In the genomic region with DNA sequence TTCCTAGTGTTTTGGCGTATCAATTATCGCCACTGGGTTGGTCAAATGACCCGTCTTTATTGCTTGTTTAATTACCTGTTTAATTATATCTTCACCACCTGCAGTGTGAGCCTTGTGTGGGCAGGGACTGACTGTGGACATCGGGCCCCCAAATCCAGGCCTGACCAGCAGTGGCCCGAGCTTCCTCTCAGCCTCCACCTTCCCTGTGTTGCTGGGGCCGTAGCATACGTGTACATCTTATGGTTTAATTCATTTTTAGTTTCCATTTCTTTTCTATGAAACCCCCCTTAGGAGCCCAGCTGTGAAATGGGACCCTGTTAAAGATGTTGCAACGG, we compare ENCODE assay signal across 15 cellular contexts. TPM values are rescaled to one million over a fixed set of nuclear protein-coding genes. Genes with fewer than 3 reads are reported as not detected.
DNase-seq lines count a peak whose midpoint lies in the region; TF ChIP-seq lines count a peak whose summit lies in the region.
"Had no signal": no experiment of that assay in that cellular context is flagged by ENCODE, and none has a peak within 500 bp of the region (broad histone marks: within the 10 kb centered on the region; RNA-seq: fewer than 3 reads in every experiment).

No MANE protein-coding gene starts in this region.

- H3K27me3 ChIP-seq in Caco-2 (replicated peaks; ENCODE audit: control insufficient read depth, insufficient read depth, low read length): no peaks in the 10 kb centered on the region
- H3K27me3 ChIP-seq in dorsolateral prefrontal cortex: no peaks in the 10 kb centered on the region
- H3K27me3 ChIP-seq in osteoblast (ENCODE audit: insufficient read depth, low read length): peaks cover 48% of the 10 kb centered on the region
- no peaks in the 10 kb centered on the region for H3K27me3 ChIP-seq in hepatocyte
- H3K27me3 ChIP-seq in ovary: no peaks in the 10 kb centered on the region

- intact Hi-C loops in Caco-2 (cut with micrococcal nuclease; ENCODE audit: unreplicated experiment): no loop called here
- intact Hi-C loops in dorsolateral prefrontal cortex (cut with DNase I): no loop called here
- intact Hi-C loops in ovary (cut with DNase I): no loop called here

- peak overlapping the region; percentile 64 for H3K4me3 Mint-ChIP-seq in T-helper 2 cell treated with Interferon-gamma antibody and Interleukin-4, amounts not matched to agents 5 μg/mL and 100 μg/mL, for 36 hours
- H3K4me3 Mint-ChIP-seq in Caco-2 (ENCODE audit: unreplicated experiment): peak overlapping the region; percentile 64
- H3K4me3 Mint-ChIP-seq in activated CD4-positive, alpha-beta memory T cell treated with anti-CD3 and anti-CD28 coated beads, Interleukin-2, amount 10 ng/mL, durations not matched to agents 7 days and 5 days: no peak overlapping the region
- H3K4me3 Mint-ChIP-seq: HFFc6 had no signal

- no peak for TF ChIP-seq CTCF in Caco-2 (IDR thresholded peaks at IDR 0.05; ENCODE audit: insufficient read depth in 1 of 2, low read depth in 1 of 2, low read length in 1 of 2, severe bottlenecking in 1 of 2, unreplicated experiment in 1 of 2)
- TF ChIP-seq CTCF in dorsolateral prefrontal cortex (IDR thresholded peaks at IDR 0.05 in 54 of 56, conservative IDR thresholded peaks at IDR 0.05 in 2 of 56; ENCODE audit: low read depth in 1 of 56, partially characterized antibody in 56 of 56): no peak
- no peak for TF ChIP-seq CTCF in osteoblast (IDR thresholded peaks at IDR 0.05; ENCODE audit: extremely low read depth, low read depth, low read length)
- no peak for TF ChIP-seq CTCF in hepatocyte (IDR thresholded peaks at IDR 0.05; ENCODE audit: poor library complexity)
- TF ChIP-seq CTCF in ovary (IDR thresholded peaks at IDR 0.05): no peak

- 97% methylated on average over 8 of the region's 8 CpGs for WGBS in hepatocyte (ENCODE audit: low lambda C conversion rate, missing lambda C conversion rate)
- whole genome bisulfite sequencing in ovary, 3 donors: 83 to 86% (median 84%) methylated on average over 8 of the region's 8 CpGs

- H3K36me3 Mint-ChIP-seq in T-helper 2 cell treated with Interferon-gamma antibody and Interleukin-4, amounts not matched to agents 5 μg/mL and 100 μg/mL, for 36 hours (ENCODE audit: low read depth): peaks cover 7% of the 10 kb centered on the region
- no peaks in the 10 kb centered on the region for H3K36me3 Mint-ChIP-seq in Caco-2 (ENCODE audit: insufficient read depth, unreplicated experiment)
- peaks cover 15% of the 10 kb centered on the region for H3K36me3 Mint-ChIP-seq in activated CD4-positive, alpha-beta memory T cell treated with anti-CD3 and anti-CD28 coated beads, Interleukin-2, amount 10 ng/mL, durations not matched to agents 7 days and 5 days (ENCODE audit: low read depth)

- H4K20me1 ChIP-seq in osteoblast (ENCODE audit: insufficient read depth, low read length) (peaks cover 6% of the 10 kb centered on the region), hepatocyte (ENCODE audit: insufficient read depth, poor library complexity, severe bottlenecking) (no peaks in the 10 kb centered on the region)

- H3K27ac ChIP-seq in dorsolateral prefrontal cortex (peak overlapping the region; percentile 78 to 100 (median 98)), osteoblast (ENCODE audit: low read depth, low read length) (no peak overlapping the region), hepatocyte (no peak overlapping the region), ovary (no peak overlapping the region)

- BruUV-seq in Caco-2 (replicated peaks; lab: Mats Ljungman, UMichigan): no TSS peak

- H2AFZ ChIP-seq in osteoblast (ENCODE audit: low read length): no peak overlapping the region
- no peak overlapping the region for H2AFZ ChIP-seq in hepatocyte

- peaks cover 13% of the 10 kb centered on the region for H3K4me1 Mint-ChIP-seq in T-helper 2 cell treated with Interferon-gamma antibody and Interleukin-4, amounts not matched to agents 5 μg/mL and 100 μg/mL, for 36 hours (ENCODE audit: low read depth)
- H3K4me1 Mint-ChIP-seq in Caco-2 (ENCODE audit: low read depth, unreplicated experiment): no peaks in the 10 kb centered on the region
- peaks cover 19% of the 10 kb centered on the region for H3K4me1 Mint-ChIP-seq in activated CD4-positive, alpha-beta memory T cell treated with anti-CD3 and anti-CD28 coated beads, Interleukin-2, amount 10 ng/mL, durations not matched to agents 7 days and 5 days

- POLR2A ChIA-PET in Caco-2 (lab: Charles Lee): no interaction called here
- POLR2A ChIA-PET in activated CD4-positive, alpha-beta memory T cell treated with anti-CD3 and anti-CD28 coated beads, Interleukin-2, amount 10 ng/mL, durations not matched to agents 7 days and 5 days (lab: Charles Lee): interaction anchor here (1.2 to 1.3 kb wide), 2 partner anchors 10 to 32 kb away, joined by 3 to 6 read pairs; a partner anchor contains a TSS

- peaks cover 7% of the 10 kb centered on the region for H3K27me3 Mint-ChIP-seq in T-helper 2 cell treated with Interferon-gamma antibody and Interleukin-4, amounts not matched to agents 5 μg/mL and 100 μg/mL, for 36 hours (ENCODE audit: low read depth)
- H3K27me3 Mint-ChIP-seq in Caco-2 (ENCODE audit: insufficient read depth, unreplicated experiment): peaks cover 5% of the 10 kb centered on the region
- peaks cover 7% of the 10 kb centered on the region for H3K27me3 Mint-ChIP-seq in activated CD4-positive, alpha-beta memory T cell treated with anti-CD3 and anti-CD28 coated beads, Interleukin-2, amount 10 ng/mL, durations not matched to agents 7 days and 5 days

- H3K9me3 ChIP-seq in Caco-2 (no peaks in the 10 kb centered on the region), osteoblast (ENCODE audit: low read depth, low read length) (peaks cover 4% of the 10 kb centered on the region), hepatocyte (ENCODE audit: low read depth) (no peaks in the 10 kb centered on the region), ovary (no peaks in the 10 kb centered on the region)
- H3K9me3 ChIP-seq: tibial artery had no signal

- no peak overlapping the region for H3K27ac Mint-ChIP-seq in T-helper 2 cell treated with Interferon-gamma antibody and Interleukin-4, amounts not matched to agents 5 μg/mL and 100 μg/mL, for 36 hours
- no peak overlapping the region for H3K27ac Mint-ChIP-seq in Caco-2 (ENCODE audit: unreplicated experiment)
- no peak overlapping the region for H3K27ac Mint-ChIP-seq in activated CD4-positive, alpha-beta memory T cell treated with anti-CD3 and anti-CD28 coated beads, Interleukin-2, amount 10 ng/mL, durations not matched to agents 7 days and 5 days
- H3K27ac Mint-ChIP-seq: HFFc6 had no signal

- CTCF ChIA-PET in Caco-2 (lab: Charles Lee): no interaction called here
- CTCF ChIA-PET in activated CD4-positive, alpha-beta memory T cell treated with anti-CD3 and anti-CD28 coated beads, Interleukin-2, amount 10 ng/mL, durations not matched to agents 7 days and 5 days (lab: Charles Lee): interaction anchor here (0.5 kb wide), 1 partner anchor 1689 kb away, joined by 3 read pairs; no protein-coding TSS in a partner anchor

- H3K9me2 ChIP-seq in hepatocyte (replicated peaks; ENCODE audit: insufficient read depth): no peaks in the 10 kb centered on the region

- TF ChIP-seq EP300 in ovary (IDR thresholded peaks at IDR 0.05): no peak

- no peak overlapping the region for H3K4me2 ChIP-seq in osteoblast (ENCODE audit: insufficient read depth, low read length)
- H3K4me2 ChIP-seq in hepatocyte: no peak overlapping the region

- peaks cover 10% of the 10 kb centered on the region; the same call in 1 of the 2 replicates for H3K4me1 ChIP-seq in Caco-2
- H3K4me1 ChIP-seq in osteoblast (ENCODE audit: insufficient read depth, low read length): peaks cover 7% of the 10 kb centered on the region
- H3K4me1 ChIP-seq in hepatocyte (ENCODE audit: insufficient read depth): peaks cover 18% of the 10 kb centered on the region
- H3K4me1 ChIP-seq in ovary (ENCODE audit: insufficient read depth): peaks cover 15% of the 10 kb centered on the region

- H3K9me3 Mint-ChIP-seq in T-helper 2 cell treated with Interferon-gamma antibody and Interleukin-4, amounts not matched to agents 5 μg/mL and 100 μg/mL, for 36 hours: no peaks in the 10 kb centered on the region
- H3K9me3 Mint-ChIP-seq in Caco-2 (ENCODE audit: unreplicated experiment): no peaks in the 10 kb centered on the region
- no peaks in the 10 kb centered on the region for H3K9me3 Mint-ChIP-seq in activated CD4-positive, alpha-beta memory T cell treated with anti-CD3 and anti-CD28 coated beads, Interleukin-2, amount 10 ng/mL, durations not matched to agents 7 days and 5 days

- DNase-seq in T-helper 2 cell treated with Interferon-gamma antibody and Interleukin-4, amounts not matched to agents 5 μg/mL and 100 μg/mL, for 36 hours (ENCODE audit: low spot score): no peak
- DNase-seq in T-helper 2 cell (no peak), Caco-2 (no peak), dorsolateral prefrontal cortex (no peak), osteoblast (ENCODE audit: insufficient read length, low spot score, missing footprints) (peak; percentile 48), hepatocyte (ENCODE audit: low spot score) (no peak), ovary (no peak)
- DNase-seq in activated CD4-positive, alpha-beta memory T cell treated with anti-CD3 and anti-CD28 coated beads, Interleukin-2, amount 10 ng/mL, durations not matched to agents 7 days and 5 days: no peak
- DNase-seq: 8988T, HFFc6, NCI-H1048, NCI-H2171, tibial artery had no signal

- H3K79me2 ChIP-seq in osteoblast (ENCODE audit: insufficient read depth, low read length): peaks cover 13% of the 10 kb centered on the region
- peaks cover 21% of the 10 kb centered on the region for H3K79me2 ChIP-seq in hepatocyte

- H3K36me3 ChIP-seq in Caco-2 (ENCODE audit: control insufficient read depth, insufficient read depth, low read length) (no peaks in the 10 kb centered on the region), osteoblast (ENCODE audit: insufficient read depth, low read length) (no peaks in the 10 kb centered on the region), hepatocyte (replicated peaks; ENCODE audit: insufficient read depth, low read depth) (no peaks in the 10 kb centered on the region), ovary (no peaks in the 10 kb centered on the region)

- TF ChIP-seq POLR2A in ovary (IDR thresholded peaks at IDR 0.05): no peak

- no peak overlapping the region for H3K4me3 ChIP-seq in Caco-2 (ENCODE audit: low read depth, low read length)
- H3K4me3 ChIP-seq in dorsolateral prefrontal cortex: peak overlapping the region in 31 of 59 donors; percentile 11 to 96 (median 90)
- H3K4me3 ChIP-seq in osteoblast (ENCODE audit: insufficient read depth, low read length): no peak overlapping the region
- no peak overlapping the region for H3K4me3 ChIP-seq in hepatocyte
- H3K4me3 ChIP-seq in ovary: no peak overlapping the region
- H3K4me3 ChIP-seq: K562 had no signal

RNA-seq across cellular contexts. Expression of a gene that starts 1.2 kb away (rescaled TPM):
- total RNA-seq in Caco-2 (2022) (8.8 and 12.3 TPM in 2 replicates), dorsolateral prefrontal cortex (10 to 100 TPM; 26.2 to 68.7 (median 45.4) TPM), osteoblast (25.3 and 35.8 TPM in 2 replicates), hepatocyte (25.8 and 27.2 TPM in 2 replicates), ovary (10 to 100 TPM; 18.7 to 31.9 (median 23.8) TPM)
- polyA plus RNA-seq in hepatocyte (29.3 and 34.3 TPM in 2 replicates), ovary (10 to 100 TPM in 1 of 2 donors, 1 to 10 TPM in 1; 7.8 to 17.8 TPM)
- 10 to 100 TPM; 21.3 to 22.6 TPM for total RNA-seq in activated CD4-positive, alpha-beta memory T cell treated with anti-CD3 and anti-CD28 coated beads, Interleukin-2, amount 10 ng/mL, durations not matched to agents 7 days and 5 days

RNA-seq across cellular contexts. Expression of a gene that starts 9.6 kb away (rescaled TPM):
- total RNA-seq in Caco-2 (2022) (0.86 and 1.2 TPM in 2 replicates), dorsolateral prefrontal cortex (100 to 1,000 TPM in 11 of 120 experiments, 10 to 100 TPM in 109; 17.7 to 191 (median 59.0) TPM), osteoblast (under 0.01 TPM in 1 of 2 replicates, not detected in the other), hepatocyte (2.7 and 3.8 TPM in 2 replicates), ovary (under 1 TPM; 0.08 to 0.48 (median 0.32) TPM)
- polyA plus RNA-seq in hepatocyte (3.8 and 4.7 TPM in 2 replicates), ovary (under 1 TPM; 0.25 to 0.52 TPM)
- under 1 TPM; 0.10 to 0.13 TPM for total RNA-seq in activated CD4-positive, alpha-beta memory T cell treated with anti-CD3 and anti-CD28 coated beads, Interleukin-2, amount 10 ng/mL, durations not matched to agents 7 days and 5 days
- total RNA-seq: fibroblast of lung had no signal

Comparison
In these comparisons a context has a peak if more than half of its experiments do, and no peak if none do; other contexts are left out.
1. H3K4me3 ChIP-seq: peak in dorsolateral prefrontal cortex (31 of 59); none in Caco-2 (single experiment), osteoblast (single experiment), hepatocyte (single experiment) and ovary (single experiment).
2. H3K27ac ChIP-seq: peak in dorsolateral prefrontal cortex (59 of 59); none in osteoblast (single experiment), hepatocyte (single experiment) and ovary (0 of 2).